Comparison of ENCODE assay signal across 8 cellular contexts in the genomic region with DNA sequence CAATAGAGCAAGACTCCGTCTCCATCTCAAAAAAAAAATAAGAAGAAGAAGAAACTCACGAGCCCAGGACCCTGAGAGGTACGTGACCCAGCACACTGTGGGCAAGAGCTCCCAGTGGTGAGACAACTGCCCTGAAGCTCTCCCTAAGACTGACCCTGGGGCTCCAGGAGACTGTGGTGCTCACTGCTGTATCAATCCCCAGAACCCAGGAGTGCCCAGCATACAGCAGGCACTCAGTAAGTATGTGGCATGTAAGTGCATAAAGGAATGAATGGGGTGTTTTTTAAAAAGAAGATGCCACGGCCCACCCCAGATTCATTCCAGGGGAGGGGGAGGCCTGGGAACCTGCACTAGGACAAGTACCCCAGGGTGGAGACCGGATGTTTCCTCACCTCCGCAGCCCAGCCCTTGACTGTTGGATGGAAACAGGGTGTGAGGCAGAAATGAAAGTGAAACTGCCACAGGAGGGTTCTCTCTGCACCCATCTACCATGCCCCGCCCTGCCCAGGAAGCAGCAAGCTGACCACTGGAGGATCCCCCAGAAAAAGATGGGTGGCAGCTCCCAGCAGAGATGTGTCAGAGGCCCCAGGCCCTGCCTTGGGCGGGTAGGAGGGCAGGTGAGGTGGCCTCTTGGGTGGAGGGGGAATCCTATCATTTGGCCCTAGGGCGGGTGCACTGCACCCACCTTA. TPM values are rescaled to one million over a fixed set of nuclear protein-coding genes. Genes with fewer than 3 reads are reported as not detected.
DNase-seq lines count a peak whose midpoint lies in the region; ATAC-seq and TF ChIP-seq lines count a peak whose summit lies in the region.

No MANE protein-coding gene starts in this region.

- H3K4me3 Mint-ChIP-seq in activated CD4-positive, alpha-beta memory T cell treated with anti-CD3 and anti-CD28 coated beads for 36 hours: peak overlapping the region; percentile 63
- H3K4me3 Mint-ChIP-seq in stimulated activated naive CD8-positive, alpha-beta T cell treated with anti-CD3 and anti-CD28 coated beads, Interleukin-15, Interleukin-2, amounts not matched to agents 100 ng/mL and 50 ng/mL, for 24 hours: peak overlapping the region; percentile 62

- H3K9me3 Mint-ChIP-seq in activated CD4-positive, alpha-beta memory T cell treated with anti-CD3 and anti-CD28 coated beads for 36 hours: no peaks in the 10 kb centered on the region
- no peaks in the 10 kb centered on the region for H3K9me3 Mint-ChIP-seq in stimulated activated naive CD8-positive, alpha-beta T cell treated with anti-CD3 and anti-CD28 coated beads, Interleukin-15, Interleukin-2, amounts not matched to agents 100 ng/mL and 50 ng/mL, for 24 hours

- no peak for TF ChIP-seq CTCF in GM10248 (IDR thresholded peaks at IDR 0.05; ENCODE audit: control extremely low read depth, extremely low read depth, low read depth, missing control alignments)

- POLR2A ChIA-PET in GM10248 (lab: Yijun Ruan, JAX): no interaction called here
- POLR2A ChIA-PET in activated CD4-positive, alpha-beta memory T cell treated with anti-CD3 and anti-CD28 coated beads for 36 hours (lab: Charles Lee): interaction anchor here (0.6 kb wide), 1 partner anchor 37 kb away, joined by 5 read pairs; no protein-coding TSS in a partner anchor

- H3K27ac Mint-ChIP-seq in activated CD4-positive, alpha-beta memory T cell treated with anti-CD3 and anti-CD28 coated beads for 36 hours: peak overlapping the region; percentile 91
- peak overlapping the region; percentile 77 for H3K27ac Mint-ChIP-seq in stimulated activated naive CD8-positive, alpha-beta T cell treated with anti-CD3 and anti-CD28 coated beads, Interleukin-15, Interleukin-2, amounts not matched to agents 100 ng/mL and 50 ng/mL, for 24 hours

- CTCF ChIA-PET in GM10248 (lab: Yijun Ruan, JAX): interaction anchor here (9.3 kb wide), 1 partner anchor 10 kb away, joined by 86 read pairs; the partner anchor contains the start of gene ITPK1
- CTCF ChIA-PET in activated CD4-positive, alpha-beta memory T cell treated with anti-CD3 and anti-CD28 coated beads for 36 hours (lab: Charles Lee): interaction anchor here (0.9 to 5.1 kb wide), 5 partner anchors 10 to 152 kb away, joined by 3 to 54 read pairs (median 7); no protein-coding TSS in a partner anchor

- H3K36me3 Mint-ChIP-seq in activated CD4-positive, alpha-beta memory T cell treated with anti-CD3 and anti-CD28 coated beads for 36 hours: no peaks in the 10 kb centered on the region
- no peaks in the 10 kb centered on the region for H3K36me3 Mint-ChIP-seq in stimulated activated naive CD8-positive, alpha-beta T cell treated with anti-CD3 and anti-CD28 coated beads, Interleukin-15, Interleukin-2, amounts not matched to agents 100 ng/mL and 50 ng/mL, for 24 hours (ENCODE audit: low read depth)

- intact Hi-C loops in activated CD4-positive, alpha-beta memory T cell treated with anti-CD3 and anti-CD28 coated beads for 36 hours (cut with micrococcal nuclease): loop anchor here (1.0 kb wide), 1 partner anchor 10 kb away; no protein-coding TSS in a partner anchor
- intact Hi-C loops in left ventricle myocardium superior (cut with micrococcal nuclease): no loop called here

- H3K4me1 Mint-ChIP-seq in activated CD4-positive, alpha-beta memory T cell treated with anti-CD3 and anti-CD28 coated beads for 36 hours (ENCODE audit: low read depth): peaks cover 20% of the 10 kb centered on the region
- peaks cover 49% of the 10 kb centered on the region for H3K4me1 Mint-ChIP-seq in stimulated activated naive CD8-positive, alpha-beta T cell treated with anti-CD3 and anti-CD28 coated beads, Interleukin-15, Interleukin-2, amounts not matched to agents 100 ng/mL and 50 ng/mL, for 24 hours (ENCODE audit: low read depth)

- peak overlapping the region; percentile 20 for H3K4me3 ChIP-seq in Jurkat, Clone E6-1 (ENCODE audit: low read length)

- DNase-seq in GM10248 (ENCODE audit: extremely low spot score): peak; percentile 80
- DNase-seq in Jurkat, Clone E6-1 (ENCODE audit: low read depth, low spot score): peak; percentile 81
- peak; percentile 84 for DNase-seq in activated CD4-positive, alpha-beta memory T cell treated with anti-CD3 and anti-CD28 coated beads for 36 hours
- DNase-seq in left ventricle myocardium superior: peak; percentile 54
- no peak for DNase-seq in NCI-H510A treated with DMSO at 0.1 percent for 48 hours (lab: John Stamatoyannopoulos, UW)
- no peak for DNase-seq in NCI-H2171 treated with DMSO at 0.1 percent for 48 hours (lab: John Stamatoyannopoulos, UW)

- no peaks in the 10 kb centered on the region for H3K27me3 Mint-ChIP-seq in activated CD4-positive, alpha-beta memory T cell treated with anti-CD3 and anti-CD28 coated beads for 36 hours
- H3K27me3 Mint-ChIP-seq in stimulated activated naive CD8-positive, alpha-beta T cell treated with anti-CD3 and anti-CD28 coated beads, Interleukin-15, Interleukin-2, amounts not matched to agents 100 ng/mL and 50 ng/mL, for 24 hours: no peaks in the 10 kb centered on the region

- ATAC-seq in GM21529 (IDR thresholded peaks at IDR 0.05; ENCODE audit: unreplicated experiment): peak; percentile 96
- peak; percentile 28 for ATAC-seq in left ventricle myocardium superior

RNA-seq across cellular contexts. Expression of gene ITPK1, which starts 12.2 kb away (rescaled TPM):
- 30.7 TPM for polyA plus RNA-seq in Jurkat, Clone E6-1 (2012; ENCODE audit: insufficient read depth, insufficient read length)
- 10 to 100 TPM; 28.1 to 35.2 TPM for total RNA-seq in activated CD4-positive, alpha-beta memory T cell treated with anti-CD3 and anti-CD28 coated beads for 36 hours
- total RNA-seq in left ventricle myocardium superior: 136 TPM

Comparison
In these comparisons a context has a peak if more than half of its experiments do, and no peak if none do; other contexts are left out.
1. DNase-seq: peak in GM10248 (single experiment), Jurkat, Clone E6-1 (single experiment), activated CD4-positive, alpha-beta memory T cell treated with anti-CD3 and anti-CD28 coated beads for 36 hours (single experiment) and left ventricle myocardium superior (single experiment); none in NCI-H510A treated with DMSO at 0.1 percent for 48 hours (single experiment) and NCI-H2171 treated with DMSO at 0.1 percent for 48 hours (single experiment).